Comparison of ENCODE assay signal across 1 cellular context in the genomic region with DNA sequence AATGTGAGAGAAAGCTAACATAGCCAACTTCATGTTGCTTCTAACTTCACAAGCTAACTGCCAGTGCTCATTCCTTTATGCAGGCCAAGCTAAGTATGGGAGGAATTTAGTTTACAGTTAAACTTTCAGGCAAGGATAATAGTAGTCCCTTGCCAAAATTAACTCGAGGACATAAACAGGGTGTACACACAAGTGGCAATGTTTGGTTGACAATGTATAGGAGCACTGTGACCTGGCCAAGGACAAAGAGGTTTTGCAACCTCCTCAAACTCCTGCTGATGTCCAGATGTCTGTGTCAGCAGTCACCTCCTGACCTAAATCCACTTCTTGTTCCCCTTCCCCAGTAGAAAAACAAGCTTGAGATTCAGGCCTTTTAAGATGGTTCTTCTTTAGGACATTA.
A peak's percentile ranks its signal among the peaks of the same experiment; 100 is the strongest.
TF ChIP-seq lines count a peak whose summit lies in the region.

No MANE protein-coding gene starts in this region.

TF ChIP-seq in liver, 16 proteins besides CTCF, POLR2A, EP300 and RAD21 (continued from another document):
- TF ChIP-seq YY1 (IDR thresholded peaks at IDR 0.05) (peak; percentile 16), SP1 (IDR thresholded peaks at IDR 0.05) (no peak), MAX (IDR thresholded peaks at IDR 0.05) (peak; percentile 11), FOXA2 (IDR thresholded peaks at IDR 0.05) (no peak), ATF3 (IDR thresholded peaks at IDR 0.05) (no peak), NR2F2 (IDR thresholded peaks at IDR 0.05) (no peak), JUND (IDR thresholded peaks at IDR 0.05) (no peak)
- TF ChIP-seq, protein P1, sequence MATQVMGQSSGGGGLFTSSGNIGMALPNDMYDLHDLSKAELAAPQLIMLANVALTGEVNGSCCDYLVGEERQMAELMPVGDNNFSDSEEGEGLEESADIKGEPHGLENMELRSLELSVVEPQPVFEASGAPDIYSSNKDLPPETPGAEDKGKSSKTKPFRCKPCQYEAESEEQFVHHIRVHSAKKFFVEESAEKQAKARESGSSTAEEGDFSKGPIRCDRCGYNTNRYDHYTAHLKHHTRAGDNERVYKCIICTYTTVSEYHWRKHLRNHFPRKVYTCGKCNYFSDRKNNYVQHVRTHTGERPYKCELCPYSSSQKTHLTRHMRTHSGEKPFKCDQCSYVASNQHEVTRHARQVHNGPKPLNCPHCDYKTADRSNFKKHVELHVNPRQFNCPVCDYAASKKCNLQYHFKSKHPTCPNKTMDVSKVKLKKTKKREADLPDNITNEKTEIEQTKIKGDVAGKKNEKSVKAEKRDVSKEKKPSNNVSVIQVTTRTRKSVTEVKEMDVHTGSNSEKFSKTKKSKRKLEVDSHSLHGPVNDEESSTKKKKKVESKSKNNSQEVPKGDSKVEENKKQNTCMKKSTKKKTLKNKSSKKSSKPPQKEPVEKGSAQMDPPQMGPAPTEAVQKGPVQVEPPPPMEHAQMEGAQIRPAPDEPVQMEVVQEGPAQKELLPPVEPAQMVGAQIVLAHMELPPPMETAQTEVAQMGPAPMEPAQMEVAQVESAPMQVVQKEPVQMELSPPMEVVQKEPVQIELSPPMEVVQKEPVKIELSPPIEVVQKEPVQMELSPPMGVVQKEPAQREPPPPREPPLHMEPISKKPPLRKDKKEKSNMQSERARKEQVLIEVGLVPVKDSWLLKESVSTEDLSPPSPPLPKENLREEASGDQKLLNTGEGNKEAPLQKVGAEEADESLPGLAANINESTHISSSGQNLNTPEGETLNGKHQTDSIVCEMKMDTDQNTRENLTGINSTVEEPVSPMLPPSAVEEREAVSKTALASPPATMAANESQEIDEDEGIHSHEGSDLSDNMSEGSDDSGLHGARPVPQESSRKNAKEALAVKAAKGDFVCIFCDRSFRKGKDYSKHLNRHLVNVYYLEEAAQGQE (IDR thresholded peaks at IDR 0.05), result no peak
